8 cellular contexts compared by ENCODE assay signal in the genomic region with DNA sequence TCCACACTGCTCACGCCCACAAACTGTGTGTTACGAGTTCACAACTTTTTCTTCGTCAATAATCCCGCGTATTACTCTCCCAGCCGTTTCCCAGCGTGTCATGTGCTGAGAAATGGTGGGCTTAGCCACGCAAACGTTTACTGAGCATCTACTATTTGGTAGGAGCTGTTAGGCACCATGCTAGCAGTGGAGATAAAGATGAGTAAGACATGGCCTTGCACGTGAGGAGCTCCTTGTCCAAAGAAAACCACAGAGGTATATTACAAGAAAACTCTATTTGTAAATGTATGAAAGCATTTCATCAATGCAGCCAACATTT. TPM values are rescaled to one million over a fixed set of nuclear protein-coding genes. Genes with fewer than 3 reads are reported as not detected.
DNase-seq lines count a peak whose midpoint lies in the region; ATAC-seq and TF ChIP-seq lines count a peak whose summit lies in the region.

No MANE protein-coding gene starts in this region.

- intact Hi-C loops in IMR-90 (cut with micrococcal nuclease): no loop called here

- H3K9me3 ChIP-seq in IMR-90 (ENCODE audit: control insufficient read depth, insufficient read depth, low read length): no peaks in the 10 kb centered on the region
- no peaks in the 10 kb centered on the region for H3K9me3 ChIP-seq in mucosa of stomach (ENCODE audit: control insufficient read depth, low read length)

- peak overlapping the region; percentile 92 for H2BK5ac ChIP-seq in IMR-90 (ENCODE audit: low read depth, low read length, poor library complexity, severe bottlenecking)

- no peak for TF ChIP-seq CTCF in IMR-90 (conservative IDR thresholded peaks at IDR 0.05; ENCODE audit: low read depth, low read length)
- no peak for TF ChIP-seq CTCF in cardiac fibroblast (IDR thresholded peaks at IDR 0.05; ENCODE audit: low read depth, low read length)

- no peak overlapping the region for H2BK20ac ChIP-seq in IMR-90 (ENCODE audit: low read depth, low read length)

- CTCF ChIA-PET in IMR-90 (lab: Yijun Ruan, JAX): interaction anchor here (2.1 kb wide), 1 partner anchor 11 kb away, joined by 8 read pairs; no protein-coding TSS in a partner anchor

- H4K8ac ChIP-seq in IMR-90 (ENCODE audit: low read depth in 2 of 2, low read length in 2 of 2): peak overlapping the region; percentile 99 to 100

- H2AK9ac ChIP-seq in IMR-90 (replicated peaks; ENCODE audit: low read depth, low read length, poor library complexity): peak overlapping the region; percentile 78

- H3K56ac ChIP-seq in IMR-90 (ENCODE audit: extremely low read depth, insufficient read depth, low read length): peak overlapping the region; percentile 95

- peak overlapping the region; percentile 99 for H2AFZ ChIP-seq in IMR-90 (replicated peaks; ENCODE audit: low read length, poor library complexity)

- dilution Hi-C loops in IMR-90 (cut with HindIII; ENCODE audit: low sequenced_read_pairs, unreplicated experiment): no loop called here

- peaks cover 18 to 22% of the 10 kb centered on the region in 2 experiments for H3K79me1 ChIP-seq in IMR-90 (ENCODE audit: low read depth in 1 of 2, low read length in 2 of 2)

- H3K4me3 ChIP-seq in IMR-90 (ENCODE audit: insufficient read depth, low read depth, low read length): peak overlapping the region; percentile 90
- peak overlapping the region; percentile 68 to 91 for H3K4me3 ChIP-seq in cardiac fibroblast (replicated peaks in 1 of 2; ENCODE audit: low read depth in 2 of 2, low read length in 2 of 2)
- H3K4me3 ChIP-seq in mucosa of stomach (ENCODE audit: low read length): peak overlapping the region; percentile 94

- no peak for TF ChIP-seq POLR2A in IMR-90 (IDR thresholded peaks at IDR 0.05; ENCODE audit: low read depth, low read length)

- H2BK120ac ChIP-seq in IMR-90 (ENCODE audit: low read depth, low read length): 0 out of 2 replicates have a peak overlapping the region, but pooled peaks have one; percentile 22

- H4K91ac ChIP-seq in IMR-90 (ENCODE audit: insufficient read depth, low read depth, low read length): peak overlapping the region; percentile 91

- 22% methylated on average over 5 of the region's 10 CpGs; no CpG with 5 or more reads in 1 of the 2 experiments for WGBS in IMR-90 (ENCODE audit: extremely low coverage in 2 of 2, insufficient read length in 1 of 2), 2 experiments

- peak overlapping the region; percentile 49 for H3K14ac ChIP-seq in IMR-90 (replicated peaks; ENCODE audit: low read depth, low read length)

- peaks cover 4% of the 10 kb centered on the region for H3K9me1 ChIP-seq in IMR-90 (ENCODE audit: insufficient read depth, low read length)

- peak overlapping the region; percentile 83 for H3K23ac ChIP-seq in IMR-90 (ENCODE audit: low read depth, low read length)

- in situ Hi-C loops in IMR-90 (cut with MboI; ENCODE audit: low sequenced_read_pairs): no loop called here

- H3K27me3 ChIP-seq in IMR-90 (ENCODE audit: control insufficient read depth, insufficient read depth, low read length) (no peaks in the 10 kb centered on the region; the same call in 1 of the 2 replicates), mucosa of stomach (ENCODE audit: control insufficient read depth, insufficient read depth, low read length) (no peaks in the 10 kb centered on the region)

- peak overlapping the region; percentile 96 for H3K27ac ChIP-seq in IMR-90 (ENCODE audit: insufficient read depth, low read length)

- H3K36me3 ChIP-seq in IMR-90 (ENCODE audit: control insufficient read depth, insufficient read depth, low read length) (peaks cover 14% of the 10 kb centered on the region), mucosa of stomach (ENCODE audit: control insufficient read depth, insufficient read depth, low read length) (no peaks in the 10 kb centered on the region)

- POLR2A ChIA-PET in IMR-90 (lab: Charles Lee; ENCODE audit: unreplicated experiment): no interaction called here

- H4K5ac ChIP-seq in IMR-90 (ENCODE audit: low read depth, low read length): peak overlapping the region; percentile 86

- ATAC-seq in IMR-90 (ENCODE audit: low read depth) (no peak), GM18498 (IDR thresholded peaks at IDR 0.05; ENCODE audit: unreplicated experiment) (no peak), HG03432 (IDR thresholded peaks at IDR 0.05; ENCODE audit: unreplicated experiment) (no peak)

- BruUV-seq in IMR-90 (replicated peaks; lab: Mats Ljungman, UMichigan): no TSS peak

- peak overlapping the region; percentile 90 for H3K4ac ChIP-seq in IMR-90 (ENCODE audit: low read depth, low read length)

- H3K9ac ChIP-seq in IMR-90 (ENCODE audit: low read depth, low read length): peak overlapping the region; percentile 92
- H3K9ac ChIP-seq in mucosa of stomach (ENCODE audit: low read length): peak overlapping the region; percentile 94

- no peaks in the 10 kb centered on the region for H4K20me1 ChIP-seq in IMR-90 (ENCODE audit: insufficient read depth, low read length)

- no peak for TF ChIP-seq RAD21 in IMR-90 (IDR thresholded peaks at IDR 0.05; ENCODE audit: low read length)

- H3K4me2 ChIP-seq in IMR-90 (ENCODE audit: low read depth, low read length): peak overlapping the region; percentile 93

- H2BK15ac ChIP-seq in IMR-90 (ENCODE audit: low read depth, low read length): peak overlapping the region; percentile 12; the same call in 1 of the 3 replicates

- no peak overlapping the region for H3K18ac ChIP-seq in IMR-90 (ENCODE audit: low read depth, low read length)

- H3K4me1 ChIP-seq in IMR-90 (ENCODE audit: control insufficient read depth, insufficient read depth, low read length) (peaks cover 2% of the 10 kb centered on the region; the same call in 1 of the 2 replicates), mucosa of stomach (ENCODE audit: control insufficient read depth, insufficient read depth, low read length) (peaks cover 12% of the 10 kb centered on the region)

- DNase-seq in AG08396 (ENCODE audit: low spot score): peak; percentile 17
- DNase-seq in IMR-90: peak; percentile 22
- DNase-seq in cardiac fibroblast (ENCODE audit: low read depth in 2 of 2): peak in 1 of 2 donors; percentile 31
- DNase-seq in NCI-H1105 (lab: John Stamatoyannopoulos, UW): no peak
- no peak for DNase-seq in dermis blood vessel endothelial cell

- peak overlapping the region; percentile 60 for H2AK5ac ChIP-seq in IMR-90 (ENCODE audit: low read depth, low read length)

TF ChIP-seq in IMR-90, 13 proteins besides CTCF, POLR2A, EP300 and RAD21:
- TF ChIP-seq MAFK (IDR thresholded peaks at IDR 0.05; ENCODE audit: low read depth, low read length): no peak
- TF ChIP-seq, protein P1, sequence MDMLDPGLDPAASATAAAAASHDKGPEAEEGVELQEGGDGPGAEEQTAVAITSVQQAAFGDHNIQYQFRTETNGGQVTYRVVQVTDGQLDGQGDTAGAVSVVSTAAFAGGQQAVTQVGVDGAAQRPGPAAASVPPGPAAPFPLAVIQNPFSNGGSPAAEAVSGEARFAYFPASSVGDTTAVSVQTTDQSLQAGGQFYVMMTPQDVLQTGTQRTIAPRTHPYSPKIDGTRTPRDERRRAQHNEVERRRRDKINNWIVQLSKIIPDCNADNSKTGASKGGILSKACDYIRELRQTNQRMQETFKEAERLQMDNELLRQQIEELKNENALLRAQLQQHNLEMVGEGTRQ (IDR thresholded peaks at IDR 0.05; ENCODE audit: low read depth, low read length): 0 out of 2 replicates have a peak, but pooled peaks have one; percentile 7
- peak; percentile 91 for TF ChIP-seq BHLHE40 (IDR thresholded peaks at IDR 0.05; ENCODE audit: low read depth, low read length)

RNA-seq across cellular contexts. Expression of a gene that starts 0.8 kb away (rescaled TPM):
- total RNA-seq in IMR-90 (2012; rRNA removed) (21.9 and 27.2 TPM in 2 replicates), dermis blood vessel endothelial cell (13.1 and 15.8 TPM in 2 replicates)
- polyA plus RNA-seq in IMR-90 (2012; rRNA removed): 16.3 and 22.6 TPM in 2 replicates
- polyA plus RNA-seq in IMR-90 (2012; cell fraction: cytosol; rRNA removed): 8.9 and 12.6 TPM in 2 replicates
- 3.7 and 11.2 TPM in 2 replicates for polyA plus RNA-seq in IMR-90 (2012; cell fraction: nucleus; rRNA removed; ENCODE audit: low replicate concordance)

RNA-seq across cellular contexts. Expression of a gene that starts 22.1 kb away (rescaled TPM):
- total RNA-seq in IMR-90 (2012; rRNA removed) (not detected in 2 replicates), dermis blood vessel endothelial cell (not detected in 2 replicates)
- polyA plus RNA-seq in IMR-90 (2012; rRNA removed): not detected in 2 replicates
- polyA plus RNA-seq in IMR-90 (2012; cell fraction: cytosol; rRNA removed): not detected in 2 replicates
- not detected in 2 replicates for polyA plus RNA-seq in IMR-90 (2012; cell fraction: nucleus; rRNA removed; ENCODE audit: low replicate concordance)

RNA-seq across cellular contexts. Expression of a gene that starts 41.1 kb away (rescaled TPM):
- total RNA-seq in IMR-90 (2012; rRNA removed) (5.4 and 13.9 TPM in 2 replicates), dermis blood vessel endothelial cell (18.2 and 18.9 TPM in 2 replicates)
- polyA plus RNA-seq in IMR-90 (2012; rRNA removed): 7.2 and 8.2 TPM in 2 replicates
- 1.4 and 3.6 TPM in 2 replicates for polyA plus RNA-seq in IMR-90 (2012; cell fraction: cytosol; rRNA removed)
- polyA plus RNA-seq in IMR-90 (2012; cell fraction: nucleus; rRNA removed; ENCODE audit: low replicate concordance): 0.60 and 3.7 TPM in 2 replicates

RNA-seq across cellular contexts. Expression of a gene that starts 41.2 kb away (rescaled TPM):
- total RNA-seq in IMR-90 (2012; rRNA removed): 4.2 and 4.8 TPM in 2 replicates
- 3.2 TPM in 2 replicates for polyA plus RNA-seq in IMR-90 (2012; rRNA removed)
- 0.92 and 1.1 TPM in 2 replicates for polyA plus RNA-seq in IMR-90 (2012; cell fraction: cytosol; rRNA removed)
- 4.7 and 6.9 TPM in 2 replicates for polyA plus RNA-seq in IMR-90 (2012; cell fraction: nucleus; rRNA removed; ENCODE audit: low replicate concordance)
- total RNA-seq in dermis blood vessel endothelial cell: 4.0 and 4.1 TPM in 2 replicates

Comparison
In these comparisons a context has a peak if more than half of its experiments do, and no peak if none do; other contexts are left out.
1. DNase-seq: peak in AG08396 (single experiment) and IMR-90 (single experiment); none in NCI-H1105 (single experiment) and dermis blood vessel endothelial cell (single experiment).
2. Peak in every context shown above with its lines, with median percentiles within 50 percentile points of each other: H3K4me3 ChIP-seq.